1 cellular context compared by ENCODE assay signal in genomic region chr9:35871514-35871913, GRCh38.
TF ChIP-seq lines count a peak whose summit lies in the region.

No MANE protein-coding gene starts in this region.

TF ChIP-seq in H1, 55 proteins besides CTCF, POLR2A, EP300 and RAD21:
- no peak for TF ChIP-seq CTBP2 (IDR thresholded peaks at IDR 0.05; ENCODE audit: borderline replicate concordance, insufficient read depth, insufficient read length, low read length)
